Comparison of ENCODE assay signal across 1 cellular context in genomic region chrX:47637546-47638195, GRCh38.
TF ChIP-seq lines count a peak whose summit lies in the region.

No MANE protein-coding gene starts in this region.

TF ChIP-seq in WTC11, 78 proteins besides CTCF, POLR2A, EP300 and RAD21 (continued from another document):
- TF ChIP-seq, protein P1, sequence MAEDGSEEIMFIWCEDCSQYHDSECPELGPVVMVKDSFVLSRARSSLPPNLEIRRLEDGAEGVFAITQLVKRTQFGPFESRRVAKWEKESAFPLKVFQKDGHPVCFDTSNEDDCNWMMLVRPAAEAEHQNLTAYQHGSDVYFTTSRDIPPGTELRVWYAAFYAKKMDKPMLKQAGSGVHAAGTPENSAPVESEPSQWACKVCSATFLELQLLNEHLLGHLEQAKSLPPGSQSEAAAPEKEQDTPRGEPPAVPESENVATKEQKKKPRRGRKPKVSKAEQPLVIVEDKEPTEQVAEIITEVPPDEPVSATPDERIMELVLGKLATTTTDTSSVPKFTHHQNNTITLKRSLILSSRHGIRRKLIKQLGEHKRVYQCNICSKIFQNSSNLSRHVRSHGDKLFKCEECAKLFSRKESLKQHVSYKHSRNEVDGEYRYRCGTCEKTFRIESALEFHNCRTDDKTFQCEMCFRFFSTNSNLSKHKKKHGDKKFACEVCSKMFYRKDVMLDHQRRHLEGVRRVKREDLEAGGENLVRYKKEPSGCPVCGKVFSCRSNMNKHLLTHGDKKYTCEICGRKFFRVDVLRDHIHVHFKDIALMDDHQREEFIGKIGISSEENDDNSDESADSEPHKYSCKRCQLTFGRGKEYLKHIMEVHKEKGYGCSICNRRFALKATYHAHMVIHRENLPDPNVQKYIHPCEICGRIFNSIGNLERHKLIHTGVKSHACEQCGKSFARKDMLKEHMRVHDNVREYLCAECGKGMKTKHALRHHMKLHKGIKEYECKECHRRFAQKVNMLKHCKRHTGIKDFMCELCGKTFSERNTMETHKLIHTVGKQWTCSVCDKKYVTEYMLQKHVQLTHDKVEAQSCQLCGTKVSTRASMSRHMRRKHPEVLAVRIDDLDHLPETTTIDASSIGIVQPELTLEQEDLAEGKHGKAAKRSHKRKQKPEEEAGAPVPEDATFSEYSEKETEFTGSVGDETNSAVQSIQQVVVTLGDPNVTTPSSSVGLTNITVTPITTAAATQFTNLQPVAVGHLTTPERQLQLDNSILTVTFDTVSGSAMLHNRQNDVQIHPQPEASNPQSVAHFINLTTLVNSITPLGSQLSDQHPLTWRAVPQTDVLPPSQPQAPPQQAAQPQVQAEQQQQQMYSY (CRISPR knock-in tag; IDR thresholded peaks at IDR 0.05) = no peak
- TF ChIP-seq ELF4 (CRISPR knock-in tag; IDR thresholded peaks at IDR 0.05; ENCODE audit: low read depth) (no peak), HMGXB4 (CRISPR knock-in tag; IDR thresholded peaks at IDR 0.05) (no peak)
